In the genomic region with DNA sequence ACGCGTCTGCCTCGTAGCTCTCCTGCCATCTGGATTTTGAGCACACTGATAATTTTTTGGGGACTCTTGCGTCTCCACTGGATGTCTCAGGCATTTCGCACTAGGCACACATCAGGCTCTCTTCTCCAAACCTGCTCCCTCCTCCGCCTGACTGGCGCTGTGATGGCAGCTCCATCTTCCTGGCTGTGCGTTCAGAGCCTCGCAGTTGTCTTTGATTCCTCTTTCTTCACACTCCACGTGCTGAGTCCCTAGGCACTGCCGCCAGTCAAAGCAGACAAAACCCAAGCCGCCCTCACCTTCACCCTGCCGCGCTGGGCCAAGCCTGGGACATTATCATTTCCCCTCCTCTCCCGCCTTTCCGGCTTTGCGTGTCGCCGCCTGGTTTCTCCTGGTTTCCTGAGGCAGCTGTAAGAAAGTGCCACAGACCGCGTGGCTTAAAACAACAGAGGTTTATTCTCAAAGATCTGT, we compare ENCODE assay signal across 8 cellular contexts. TPM values are rescaled to one million over a fixed set of nuclear protein-coding genes. Genes with fewer than 3 reads are reported as not detected.
DNase-seq lines count a peak whose midpoint lies in the region; ATAC-seq and TF ChIP-seq lines count a peak whose summit lies in the region.

No MANE protein-coding gene starts in this region.

- peak overlapping the region; percentile 87 for H3K4me2 ChIP-seq in trophoblast cell (ENCODE audit: low read length)

- peak overlapping the region; percentile 98 for H3K4me3 ChIP-seq in trophoblast cell (ENCODE audit: low read depth, low read length)

- H3K23ac ChIP-seq in trophoblast cell (ENCODE audit: low read length) = no peak overlapping the region

- H4K8ac ChIP-seq in trophoblast cell (ENCODE audit: low read depth, low read length) = no peak overlapping the region

- no peak for TF ChIP-seq CTCF in CD4-positive, alpha-beta T cell (IDR thresholded peaks at IDR 0.05)

- no peak overlapping the region for H3K9ac ChIP-seq in trophoblast cell (ENCODE audit: low read length)

- intact Hi-C loops in CD4-positive, alpha-beta T cell (cut with DNase I, micrococcal nuclease) = loop anchor here (2.0 to 5.0 kb wide), 9 partner anchors 95 to 877 kb away; partner anchors contain the start of genes BPHL (in 1 of the 2), RIPK1 (in 1 of the 2) and TUBB2A (in 1 of the 2)
- intact Hi-C loops in activated T-helper 2 cell treated with anti-CD3 and anti-CD28 coated beads, Interferon-gamma antibody, Interleukin-2, Interleukin-4, amounts not matched to agents 10 μg/mL and 5 μg/mL and 100 μg/mL, durations not matched to agents 14 hours and 24 hours and 36 hours (cut with micrococcal nuclease) = loop anchor here (2.0 to 10.0 kb wide), 5 partner anchors 133 to 495 kb away; partner anchors contain the start of genes BPHL, NQO2, RIPK1 and WRNIP1
- intact Hi-C loops in head of caudate nucleus (cut with DNase I) = loop anchor here (10.0 kb wide), 1 partner anchor 265 kb away; the partner anchor contains the start of gene NQO2

- H3K36me3 ChIP-seq in trophoblast cell (ENCODE audit: control insufficient read depth in 1 of 2, insufficient read depth in 2 of 2, low read length in 2 of 2) = peaks cover 12 to 13% of the 10 kb centered on the region in 2 experiments

- H3K4ac ChIP-seq in trophoblast cell (ENCODE audit: low read depth, low read length) = no peak overlapping the region

- no CpG with 5 or more reads among the region's 21 CpGs for WGBS in trophoblast cell (ENCODE audit: extremely low coverage, insufficient coverage, insufficient read length)

- peak overlapping the region; percentile 13 for H4K12ac ChIP-seq in trophoblast cell (ENCODE audit: low read depth, low read length)

- no peak overlapping the region for H4K91ac ChIP-seq in trophoblast cell (ENCODE audit: low read depth, low read length)

- peaks cover 24% of the 10 kb centered on the region for H3K36me3 Mint-ChIP-seq in CD4-positive, alpha-beta T cell (ENCODE audit: low read depth)
- H3K36me3 Mint-ChIP-seq in activated T-helper 2 cell treated with anti-CD3 and anti-CD28 coated beads, Interferon-gamma antibody, Interleukin-2, Interleukin-4, amounts not matched to agents 10 μg/mL and 5 μg/mL and 100 μg/mL, durations not matched to agents 14 hours and 24 hours and 36 hours (ENCODE audit: low read depth) = peaks cover 24% of the 10 kb centered on the region

- H3K4me3 Mint-ChIP-seq in CD4-positive, alpha-beta T cell = peak overlapping the region; percentile 96
- peak overlapping the region; percentile 98 for H3K4me3 Mint-ChIP-seq in activated T-helper 2 cell treated with anti-CD3 and anti-CD28 coated beads, Interferon-gamma antibody, Interleukin-2, Interleukin-4, amounts not matched to agents 10 μg/mL and 5 μg/mL and 100 μg/mL, durations not matched to agents 14 hours and 24 hours and 36 hours (ENCODE audit: low read depth)

- no peak overlapping the region for H2AK5ac ChIP-seq in trophoblast cell (ENCODE audit: low read length)

- H3K27me3 Mint-ChIP-seq in CD4-positive, alpha-beta T cell = no peaks in the 10 kb centered on the region
- H3K27me3 Mint-ChIP-seq in activated T-helper 2 cell treated with anti-CD3 and anti-CD28 coated beads, Interferon-gamma antibody, Interleukin-2, Interleukin-4, amounts not matched to agents 10 μg/mL and 5 μg/mL and 100 μg/mL, durations not matched to agents 14 hours and 24 hours and 36 hours (ENCODE audit: low read depth) = peaks cover 17% of the 10 kb centered on the region

- no peaks in the 10 kb centered on the region for H3K79me2 ChIP-seq in trophoblast cell (ENCODE audit: control insufficient read depth, insufficient read depth, low read length, poor library complexity)

- ATAC-seq in CD4-positive, alpha-beta T cell (ENCODE audit: poor library complexity) = peak; percentile 58
- ATAC-seq in GM18873 (IDR thresholded peaks at IDR 0.05; ENCODE audit: low FRiP score, unreplicated experiment) (peak; percentile 22), HG03066 (IDR thresholded peaks at IDR 0.05; ENCODE audit: low read depth, unreplicated experiment) (peak; percentile 29)

- peaks cover 2% of the 10 kb centered on the region for H3K79me1 ChIP-seq in trophoblast cell (ENCODE audit: low read length)

- POLR2A ChIA-PET in CD4-positive, alpha-beta T cell (lab: Charles Lee) = interaction anchor here (0.6 to 1.9 kb wide), 12 partner anchors 10 to 762 kb away, joined by 3 to 10 read pairs (median 4); partner anchors contain the start of genes FAM50B, RIPK1, TUBB2A and WRNIP1

- H3K4me1 ChIP-seq in trophoblast cell (ENCODE audit: control insufficient read depth in 1 of 2, insufficient read depth in 2 of 2, low read length in 2 of 2) = peaks cover 2% of the 10 kb centered on the region in 2 experiments

- H2AFZ ChIP-seq in trophoblast cell (ENCODE audit: insufficient read depth, low read length, poor library complexity) = no peak overlapping the region

- no peak overlapping the region for H2BK120ac ChIP-seq in trophoblast cell (ENCODE audit: insufficient read depth, low read length, poor library complexity)

- no peaks in the 10 kb centered on the region for H3K9me3 ChIP-seq in CD4-positive, alpha-beta T cell (ENCODE audit: control insufficient read depth, low read length)
- peaks cover 3% of the 10 kb centered on the region for H3K9me3 ChIP-seq in trophoblast cell (ENCODE audit: insufficient read depth, low read depth, low read length)

- peak overlapping the region; percentile 80 for H3K14ac ChIP-seq in trophoblast cell (ENCODE audit: low read length)

- no peak overlapping the region for H2BK5ac ChIP-seq in trophoblast cell (ENCODE audit: low read depth, low read length, poor library complexity)

- no peak overlapping the region for H2BK12ac ChIP-seq in trophoblast cell (ENCODE audit: low read length)

- CTCF ChIA-PET in CD4-positive, alpha-beta T cell (lab: Charles Lee) = interaction anchor here (0.9 to 2.1 kb wide), 3 partner anchors 8 to 762 kb away, joined by 3 to 10 read pairs (median 6); a partner anchor contains a TSS

- peak overlapping the region; percentile 92 for H3K27ac Mint-ChIP-seq in CD4-positive, alpha-beta T cell
- peak overlapping the region; percentile 88 for H3K27ac Mint-ChIP-seq in activated T-helper 2 cell treated with anti-CD3 and anti-CD28 coated beads, Interferon-gamma antibody, Interleukin-2, Interleukin-4, amounts not matched to agents 10 μg/mL and 5 μg/mL and 100 μg/mL, durations not matched to agents 14 hours and 24 hours and 36 hours

- H3K9me3 Mint-ChIP-seq in CD4-positive, alpha-beta T cell = no peaks in the 10 kb centered on the region
- no peaks in the 10 kb centered on the region for H3K9me3 Mint-ChIP-seq in activated T-helper 2 cell treated with anti-CD3 and anti-CD28 coated beads, Interferon-gamma antibody, Interleukin-2, Interleukin-4, amounts not matched to agents 10 μg/mL and 5 μg/mL and 100 μg/mL, durations not matched to agents 14 hours and 24 hours and 36 hours

- H3K18ac ChIP-seq in trophoblast cell (ENCODE audit: low read length) = peak overlapping the region; percentile 2

- no peaks in the 10 kb centered on the region for H3K27me3 ChIP-seq in CD4-positive, alpha-beta T cell (ENCODE audit: control insufficient read depth, insufficient read depth, low read length)
- no peaks in the 10 kb centered on the region for H3K27me3 ChIP-seq in trophoblast cell (ENCODE audit: insufficient read depth, low read length)

- H3K27ac ChIP-seq in CD4-positive, alpha-beta T cell (ENCODE audit: low read depth, low read length) = peak overlapping the region; percentile 50
- H3K27ac ChIP-seq in trophoblast cell (ENCODE audit: low read depth, low read length) = no peak overlapping the region

- H3K4me1 Mint-ChIP-seq in CD4-positive, alpha-beta T cell (ENCODE audit: low read depth) = peaks cover 42% of the 10 kb centered on the region
- peaks cover 21% of the 10 kb centered on the region for H3K4me1 Mint-ChIP-seq in activated T-helper 2 cell treated with anti-CD3 and anti-CD28 coated beads, Interferon-gamma antibody, Interleukin-2, Interleukin-4, amounts not matched to agents 10 μg/mL and 5 μg/mL and 100 μg/mL, durations not matched to agents 14 hours and 24 hours and 36 hours (ENCODE audit: low read depth)

- peak in 5 of 10 experiments; percentile 5 to 30 (median 15) for DNase-seq in CD4-positive, alpha-beta T cell
- peak; percentile 41 for DNase-seq in NCI-H748 treated with DMSO at 0.1 percent for 48 hours (lab: John Stamatoyannopoulos, UW)
- DNase-seq in activated T-helper 2 cell treated with anti-CD3 and anti-CD28 coated beads, Interferon-gamma antibody, Interleukin-2, Interleukin-4, amounts not matched to agents 10 μg/mL and 5 μg/mL and 100 μg/mL, durations not matched to agents 14 hours and 24 hours and 36 hours (ENCODE audit: low spot score) = peak; percentile 24
- peak in 37 of 42 donors; percentile 27 to 81 (median 56) for DNase-seq in head of caudate nucleus
- peak; percentile 6 to 36 for DNase-seq in trophoblast cell
- no peak for DNase-seq in NCI-H446 (lab: John Stamatoyannopoulos, UW)

RNA-seq across cellular contexts. Expression of gene PSMG4, which starts 0.8 kb away (rescaled TPM):
- 10 to 100 TPM; 12.3 to 12.8 TPM for total RNA-seq in CD4-positive, alpha-beta T cell
- total RNA-seq in activated T-helper 2 cell treated with anti-CD3 and anti-CD28 coated beads, Interferon-gamma antibody, Interleukin-2, Interleukin-4, amounts not matched to agents 10 μg/mL and 5 μg/mL and 100 μg/mL, durations not matched to agents 14 hours and 24 hours and 36 hours = 26.4 and 30.9 TPM in 2 replicates
- 9.7 and 10.5 TPM in 2 replicates for polyA plus RNA-seq in trophoblast cell (2013)

RNA-seq across cellular contexts. Expression of gene TUBB2B, which starts 32.1 kb away (rescaled TPM):
- not detected for total RNA-seq in CD4-positive, alpha-beta T cell
- total RNA-seq in activated T-helper 2 cell treated with anti-CD3 and anti-CD28 coated beads, Interferon-gamma antibody, Interleukin-2, Interleukin-4, amounts not matched to agents 10 μg/mL and 5 μg/mL and 100 μg/mL, durations not matched to agents 14 hours and 24 hours and 36 hours = 0.41 and 0.60 TPM in 2 replicates
- 139 and 141 TPM in 2 replicates for polyA plus RNA-seq in trophoblast cell (2013)

Comparison
In these comparisons a context has a peak if more than half of its experiments do, and no peak if none do; other contexts are left out.
1. DNase-seq: peak in NCI-H748 treated with DMSO at 0.1 percent for 48 hours (single experiment), activated T-helper 2 cell treated with anti-CD3 and anti-CD28 coated beads, Interferon-gamma antibody, Interleukin-2, Interleukin-4, amounts not matched to agents 10 μg/mL and 5 μg/mL and 100 μg/mL, durations not matched to agents 14 hours and 24 hours and 36 hours (single experiment), head of caudate nucleus (37 of 42) and trophoblast cell (2 of 2); none in NCI-H446 (0 of 2).
2. Peak in every context shown above with its lines, with median percentiles within 50 percentile points of each other: ATAC-seq.